ENCODE assay signal across 8 cellular contexts in genomic region chr12:64181504-64182291, GRCh38. TPM values are rescaled to one million over a fixed set of nuclear protein-coding genes. Genes with fewer than 3 reads are reported as not detected.
A peak's percentile ranks its signal among the peaks of the same experiment; 100 is the strongest.
DNase-seq lines count a peak whose midpoint lies in the region; TF ChIP-seq lines count a peak whose summit lies in the region.

No MANE protein-coding gene starts in this region.

- peak; percentile 48 for TF ChIP-seq CTCF in kidney epithelial cell (IDR thresholded peaks at IDR 0.05; ENCODE audit: insufficient read depth, low read length, poor library complexity, severe bottlenecking)

- no peak overlapping the region for H3K4me3 ChIP-seq in kidney epithelial cell (ENCODE audit: low read depth, low read length)

- H3K27me3 ChIP-seq in kidney epithelial cell (ENCODE audit: control insufficient read depth, insufficient read depth, low read length): no peaks in the 10 kb centered on the region

- peak; percentile 72 for DNase-seq in NCI-H510A treated with DMSO at 0.1 percent for 48 hours (lab: John Stamatoyannopoulos, UW)
- no peak for DNase-seq in NCI-H510A (lab: John Stamatoyannopoulos, UW)
- peak; percentile 8 for DNase-seq in NCI-H2081 treated with DMSO at 0.1 percent for 48 hours (lab: John Stamatoyannopoulos, UW)
- peak; percentile 53 for DNase-seq in brain pericyte (ENCODE audit: low read depth, low spot score)
- peak; percentile 98 for DNase-seq in kidney epithelial cell (ENCODE audit: low read depth)
- DNase-seq in superior temporal gyrus (ENCODE audit: extremely low spot score): peak; percentile 88
- DNase-seq in activated T-cell treated with anti-CD3 and anti-CD28 coated beads, Interleukin-2, amount 50 U/mL, for 48 hours: no peak
- no peak for DNase-seq in SKM-1 treated with dmso at 0.1 percent for 144 hours (lab: John Stamatoyannopoulos, UW; ENCODE audit: unreplicated experiment)

- H3K36me3 ChIP-seq in kidney epithelial cell (ENCODE audit: control insufficient read depth, insufficient read depth, low read length): no peaks in the 10 kb centered on the region

RNA-seq across cellular contexts. Expression of gene KICS2, which starts 40.4 kb away (rescaled TPM):
- total RNA-seq in kidney epithelial cell: 5.2 and 11.4 TPM in 2 replicates

Comparison
In these comparisons a context has a peak if more than half of its experiments do, and no peak if none do; other contexts are left out.
1. DNase-seq: peak in NCI-H510A treated with DMSO at 0.1 percent for 48 hours (single experiment), NCI-H2081 treated with DMSO at 0.1 percent for 48 hours (single experiment), brain pericyte (single experiment), kidney epithelial cell (single experiment) and superior temporal gyrus (single experiment); none in NCI-H510A (single experiment), activated T-cell treated with anti-CD3 and anti-CD28 coated beads, Interleukin-2, amount 50 U/mL, for 48 hours (0 of 2) and SKM-1 treated with dmso at 0.1 percent for 144 hours (single experiment).